In genomic region chr22:39592104-39593060, GRCh38 we compare ENCODE assay signal across 8 cellular contexts. TPM values are rescaled to one million over a fixed set of nuclear protein-coding genes. Genes with fewer than 3 reads are reported as not detected.
A peak's percentile ranks its signal among the peaks of the same experiment; 100 is the strongest.
DNase-seq lines count a peak whose midpoint lies in the region; ATAC-seq and TF ChIP-seq lines count a peak whose summit lies in the region.
"Had no signal": no experiment of that assay in that cellular context is flagged by ENCODE, and none has a peak within 500 bp of the region (broad histone marks: within the 10 kb centered on the region; RNA-seq: fewer than 3 reads in every experiment).

No MANE protein-coding gene starts in this region.

- TF ChIP-seq CTCF in foreskin fibroblast (IDR thresholded peaks at IDR 0.05; ENCODE audit: low read depth, low read length): no peak

- H3K9ac ChIP-seq in SK-N-MC (ENCODE audit: insufficient read length): no peak overlapping the region

- DNase-seq in HCEC 1CT: peak; percentile 67
- no peak for DNase-seq in SK-N-MC (ENCODE audit: low read depth, low spot score)
- peak; percentile 69 to 86 for DNase-seq in foreskin fibroblast
- DNase-seq in smooth muscle cell of the brain vasculature (ENCODE audit: low read depth, low spot score): peak; percentile 17
- no peak for DNase-seq in NCI-H2029 (lab: John Stamatoyannopoulos, UW)
- no peak for DNase-seq in mesenteric fat pad (ENCODE audit: low spot score)
- DNase-seq: activated T-cell treated with anti-CD3 and anti-CD28 coated beads for 4 hours had no signal

- no peaks in the 10 kb centered on the region for H3K9me3 ChIP-seq in SK-N-MC (ENCODE audit: low read depth, low read length)

- peak overlapping the region; percentile 25; the same call in 1 of the 2 replicates for H3K27ac ChIP-seq in SK-N-MC

- no peaks in the 10 kb centered on the region for H3K36me3 ChIP-seq in SK-N-MC (ENCODE audit: insufficient read depth, low read length)

- ATAC-seq in GM21786 (IDR thresholded peaks at IDR 0.05; ENCODE audit: unreplicated experiment): no peak

- no peak overlapping the region for H3K4me3 ChIP-seq in SK-N-MC
- H3K4me3 ChIP-seq in foreskin fibroblast (ENCODE audit: low read depth in 1 of 2, low read length in 2 of 2): no peak overlapping the region

RNA-seq across cellular contexts. Expression of gene CACNA1I, which starts 21.8 kb away (rescaled TPM):
- total RNA-seq in mesenteric fat pad: 0.10 TPM

RNA-seq across cellular contexts. Expression of gene RPS19BP1, which starts 59.8 kb away (rescaled TPM):
- total RNA-seq in mesenteric fat pad: 77.9 TPM

Comparison
In these comparisons a context has a peak if more than half of its experiments do, and no peak if none do; other contexts are left out.
1. DNase-seq: peak in HCEC 1CT (single experiment), foreskin fibroblast (2 of 2) and smooth muscle cell of the brain vasculature (single experiment); none in SK-N-MC (single experiment), NCI-H2029 (single experiment) and mesenteric fat pad (single experiment).